ENCODE assay signal across 8 cellular contexts in genomic region chr2:38508311-38509039, GRCh38.
DNase-seq lines count a peak whose midpoint lies in the region; ATAC-seq and TF ChIP-seq lines count a peak whose summit lies in the region.

No MANE protein-coding gene starts in this region.

- H2BK120ac ChIP-seq in IMR-90 (ENCODE audit: low read depth, low read length) = peak overlapping the region; percentile 65
- H2BK120ac ChIP-seq in neuronal stem cell (ENCODE audit: low read depth, low read length) = no peak overlapping the region

- peak overlapping the region; percentile 13 for H2AK5ac ChIP-seq in IMR-90 (ENCODE audit: low read depth, low read length)
- H2AK5ac ChIP-seq in neuronal stem cell (ENCODE audit: low read depth, low read length) = peak overlapping the region; percentile 30

- H4K20me1 ChIP-seq in IMR-90 (ENCODE audit: insufficient read depth, low read length) = no peaks in the 10 kb centered on the region

- no peaks in the 10 kb centered on the region for H3K36me3 ChIP-seq in IMR-90 (ENCODE audit: control insufficient read depth, insufficient read depth, low read length)
- H3K36me3 ChIP-seq in neuronal stem cell (replicated peaks in 1 of 2; ENCODE audit: control insufficient read depth in 2 of 2, insufficient read depth in 2 of 2, low read length in 2 of 2) = no peaks in the 10 kb centered on the region
- no peaks in the 10 kb centered on the region for H3K36me3 ChIP-seq in stomach smooth muscle (ENCODE audit: control insufficient read depth in 2 of 2, insufficient read depth in 2 of 2, low read length in 2 of 2)

- H4K8ac ChIP-seq in IMR-90 (ENCODE audit: low read depth in 2 of 2, low read length in 2 of 2) (peak overlapping the region in 1 of 2 experiments; percentile 37; a peak in 2 of 4 replicates), neuronal stem cell (ENCODE audit: low read depth, low read length) (no peak overlapping the region)

- CTCF ChIA-PET in IMR-90 (lab: Yijun Ruan, JAX) = interaction anchor here (0.6 to 1.2 kb wide), 10 partner anchors 10 to 387 kb away, joined by 3 to 6 read pairs (median 4); no protein-coding TSS in a partner anchor

- H3K4me1 ChIP-seq in IMR-90 (ENCODE audit: control insufficient read depth, insufficient read depth, low read length) (peaks cover 13% of the 10 kb centered on the region), neuronal stem cell (ENCODE audit: control insufficient read depth in 2 of 2, insufficient read depth in 1 of 2, low read depth in 1 of 2, low read length in 2 of 2) (no peaks in the 10 kb centered on the region), stomach smooth muscle (ENCODE audit: control insufficient read depth, insufficient read depth, low read length) (peaks cover 32% of the 10 kb centered on the region)

- in situ Hi-C loops in IMR-90 (cut with MboI; ENCODE audit: low sequenced_read_pairs) = loop anchor here (25.0 kb wide), 1 partner anchor 196 kb away; no protein-coding TSS in a partner anchor

- no peak overlapping the region for H3K4me2 ChIP-seq in IMR-90 (ENCODE audit: low read depth, low read length)
- H3K4me2 ChIP-seq in neuronal stem cell (ENCODE audit: insufficient read depth, low read length, poor library complexity, severe bottlenecking) = no peak overlapping the region

- dilution Hi-C loops in IMR-90 (cut with HindIII; ENCODE audit: low sequenced_read_pairs, unreplicated experiment) = no loop called here

- H3K56ac ChIP-seq in IMR-90 (ENCODE audit: extremely low read depth, insufficient read depth, low read length) = no peak overlapping the region

- peak overlapping the region; percentile 18 for H2AFZ ChIP-seq in IMR-90 (replicated peaks; ENCODE audit: low read length, poor library complexity)
- peak overlapping the region; percentile 77 for H2AFZ ChIP-seq in neuronal stem cell (ENCODE audit: low read length)

- H3K9me3 Mint-ChIP-seq in activated T-cell treated with anti-CD3 and anti-CD28 coated beads, Interleukin-2, amount 50 U/mL, for 24 hours = no peaks in the 10 kb centered on the region

- WGBS in IMR-90 (ENCODE audit: extremely low coverage in 2 of 2, insufficient read length in 1 of 2), 2 experiments = 0% methylated on average over 1 of the region's 10 CpGs; no CpG with 5 or more reads in 1 of the 2 experiments
- WGBS in neuronal stem cell (ENCODE audit: extremely low coverage in 2 of 2, insufficient read length in 2 of 2, insufficient replicate concordance in 1 of 2), 2 donors = no CpG with 5 or more reads among the region's 10 CpGs

- no peak overlapping the region for H3K4me3 Mint-ChIP-seq in activated T-cell treated with anti-CD3 and anti-CD28 coated beads, Interleukin-2, amount 50 U/mL, for 24 hours

- intact Hi-C loops in IMR-90 (cut with micrococcal nuclease) = loop anchor here (2.0 to 10.0 kb wide), 3 partner anchors 131 to 524 kb away; partner anchors contain the start of gene ATL2

- H3K23ac ChIP-seq in IMR-90 (ENCODE audit: low read depth, low read length) (peak overlapping the region; percentile 51), neuronal stem cell (ENCODE audit: low read depth, low read length, poor library complexity) (no peak overlapping the region)

- H4K5ac ChIP-seq in IMR-90 (ENCODE audit: low read depth, low read length) = peak overlapping the region; percentile 55; the same call in 1 of the 2 replicates

- H3K27ac Mint-ChIP-seq in activated T-cell treated with anti-CD3 and anti-CD28 coated beads, Interleukin-2, amount 50 U/mL, for 24 hours = no peak overlapping the region

- TF ChIP-seq POLR2A in IMR-90 (IDR thresholded peaks at IDR 0.05; ENCODE audit: low read depth, low read length) = no peak

- DNase-seq in 8988T (peak; percentile 39), IMR-90 (peak; percentile 66), fibroblast of pulmonary artery (ENCODE audit: low read depth) (peak; percentile 86), neuronal stem cell (ENCODE audit: low spot score) (peak; percentile 82)
- peak; percentile 79 for DNase-seq in activated T-cell treated with anti-CD3 and anti-CD28 coated beads, Interleukin-2, amount 50 U/mL, for 24 hours

- H3K4ac ChIP-seq in IMR-90 (ENCODE audit: low read depth, low read length) (peak overlapping the region; percentile 54), neuronal stem cell (ENCODE audit: low read length) (no peak overlapping the region)

- no peak overlapping the region for H3K9ac ChIP-seq in IMR-90 (ENCODE audit: low read depth, low read length)
- no peak overlapping the region for H3K9ac ChIP-seq in neuronal stem cell (ENCODE audit: low read depth, low read length, poor library complexity)
- peak overlapping the region in 1 of 2 donors; percentile 21 for H3K9ac ChIP-seq in stomach smooth muscle (ENCODE audit: low read length in 2 of 2)

- no peaks in the 10 kb centered on the region for H3K9me3 ChIP-seq in IMR-90 (ENCODE audit: control insufficient read depth, insufficient read depth, low read length)
- no peaks in the 10 kb centered on the region for H3K9me3 ChIP-seq in neuronal stem cell (replicated peaks in 1 of 2; ENCODE audit: control insufficient read depth in 2 of 2, insufficient read depth in 1 of 2, low read depth in 1 of 2, low read length in 2 of 2)
- no peaks in the 10 kb centered on the region for H3K9me3 ChIP-seq in stomach smooth muscle (ENCODE audit: control insufficient read depth in 2 of 2, low read length in 2 of 2)

- H3K4me3 ChIP-seq in IMR-90 (ENCODE audit: insufficient read depth, low read depth, low read length) (no peak overlapping the region), fibroblast of pulmonary artery (replicated peaks; ENCODE audit: low read depth, low read length) (no peak overlapping the region), neuronal stem cell (ENCODE audit: low read length in 2 of 2) (no peak overlapping the region), stomach smooth muscle (ENCODE audit: low read length in 2 of 2) (peak overlapping the region in 1 of 2 donors; percentile 22)

- H4K91ac ChIP-seq in IMR-90 (ENCODE audit: insufficient read depth, low read depth, low read length) (peak overlapping the region; percentile 44), neuronal stem cell (ENCODE audit: low read depth, low read length, poor library complexity) (no peak overlapping the region)

- H3K79me1 ChIP-seq in IMR-90 (ENCODE audit: low read depth in 1 of 2, low read length in 2 of 2) = no peaks in the 10 kb centered on the region
- no peaks in the 10 kb centered on the region for H3K79me1 ChIP-seq in neuronal stem cell (ENCODE audit: low read depth, low read length)

- TF ChIP-seq RAD21 in IMR-90 (IDR thresholded peaks at IDR 0.05; ENCODE audit: low read length) = peak; percentile 43

- peak overlapping the region; percentile 29 for H2AK9ac ChIP-seq in IMR-90 (replicated peaks; ENCODE audit: low read depth, low read length, poor library complexity)

- H3K27ac ChIP-seq in IMR-90 (ENCODE audit: insufficient read depth, low read length) (no peak overlapping the region), neuronal stem cell (replicated peaks; ENCODE audit: low read length) (no peak overlapping the region), stomach smooth muscle (ENCODE audit: low read length) (peak overlapping the region; percentile 84)

- no peak overlapping the region for H2BK5ac ChIP-seq in IMR-90 (ENCODE audit: low read depth, low read length, poor library complexity, severe bottlenecking)
- no peak overlapping the region for H2BK5ac ChIP-seq in neuronal stem cell (ENCODE audit: low read length)

- POLR2A ChIA-PET in IMR-90 (lab: Charles Lee; ENCODE audit: unreplicated experiment) = no interaction called here

- BruUV-seq in IMR-90 (replicated peaks; lab: Mats Ljungman, UMichigan) = no TSS peak

- no peak overlapping the region for H2BK12ac ChIP-seq in neuronal stem cell (ENCODE audit: low read length)

- H3K4me1 Mint-ChIP-seq in activated T-cell treated with anti-CD3 and anti-CD28 coated beads, Interleukin-2, amount 50 U/mL, for 24 hours (ENCODE audit: low read depth) = peaks cover 2% of the 10 kb centered on the region

- peaks cover 9% of the 10 kb centered on the region; the same call in 1 of the 2 replicates for H3K9me1 ChIP-seq in IMR-90 (ENCODE audit: insufficient read depth, low read length)

- H3K14ac ChIP-seq in IMR-90 (replicated peaks; ENCODE audit: low read depth, low read length) (no peak overlapping the region; the same call in 1 of the 2 replicates), neuronal stem cell (ENCODE audit: low read length) (no peak overlapping the region)

- peaks cover 7% of the 10 kb centered on the region; the same call in 1 of the 2 replicates for H3K27me3 ChIP-seq in IMR-90 (ENCODE audit: control insufficient read depth, insufficient read depth, low read length)
- H3K27me3 ChIP-seq in neuronal stem cell (ENCODE audit: control insufficient read depth in 3 of 3, insufficient read depth in 3 of 3, low read depth in 1 of 3, low read length in 3 of 3) = peaks cover 0 to 6% (median under 1%) of the 10 kb centered on the region in 3 experiments
- H3K27me3 ChIP-seq in stomach smooth muscle (ENCODE audit: control insufficient read depth in 1 of 2, insufficient read depth in 2 of 2, low read length in 2 of 2) = no peaks in the 10 kb centered on the region

- peaks cover 5% of the 10 kb centered on the region for H3K27me3 Mint-ChIP-seq in activated T-cell treated with anti-CD3 and anti-CD28 coated beads, Interleukin-2, amount 50 U/mL, for 24 hours

- peak overlapping the region; percentile 73 for H3K18ac ChIP-seq in IMR-90 (ENCODE audit: low read depth, low read length)
- no peak overlapping the region for H3K18ac ChIP-seq in neuronal stem cell (ENCODE audit: low read length)

- TF ChIP-seq CTCF in IMR-90 (conservative IDR thresholded peaks at IDR 0.05; ENCODE audit: low read depth, low read length) (peak; percentile 40), fibroblast of pulmonary artery (IDR thresholded peaks at IDR 0.05; ENCODE audit: low read length, missing control alignments) (peak; percentile 14)

- no peaks in the 10 kb centered on the region for H3K36me3 Mint-ChIP-seq in activated T-cell treated with anti-CD3 and anti-CD28 coated beads, Interleukin-2, amount 50 U/mL, for 24 hours (ENCODE audit: low read depth)

- H2BK15ac ChIP-seq in IMR-90 (ENCODE audit: low read depth, low read length) (peak overlapping the region; percentile 30; the same call in 1 of the 3 replicates), neuronal stem cell (ENCODE audit: low read length) (peak overlapping the region; percentile 65)

- peak overlapping the region; percentile 80 for H2BK20ac ChIP-seq in IMR-90 (ENCODE audit: low read depth, low read length)

- ATAC-seq in GM18519 (IDR thresholded peaks at IDR 0.05; ENCODE audit: low FRiP score, unreplicated experiment) (peak; percentile 59), IMR-90 (ENCODE audit: low read depth) (no peak)

TF ChIP-seq in IMR-90, 13 proteins besides CTCF, POLR2A, EP300 and RAD21 (continues in another document):
- TF ChIP-seq RCOR1 (IDR thresholded peaks at IDR 0.05; ENCODE audit: insufficient replicate concordance, low read length) (no peak), RFX5 (IDR thresholded peaks at IDR 0.05; ENCODE audit: low read depth, low read length) (no peak), MXI1 (IDR thresholded peaks at IDR 0.05; ENCODE audit: borderline replicate concordance, low read depth, low read length) (no peak)

TF ChIP-seq in PFSK-1, 5 proteins besides CTCF, POLR2A, EP300 and RAD21 (continues in another document):
- TF ChIP-seq TAF1 (IDR thresholded peaks at IDR 0.05; ENCODE audit: borderline replicate concordance, insufficient read depth, low read length) = no peak
- 0 out of 2 replicates have a peak, but pooled peaks have one; percentile 62 for TF ChIP-seq SIN3A (IDR thresholded peaks at IDR 0.05; ENCODE audit: borderline replicate concordance, insufficient read depth, low read length)
